In the genomic region with DNA sequence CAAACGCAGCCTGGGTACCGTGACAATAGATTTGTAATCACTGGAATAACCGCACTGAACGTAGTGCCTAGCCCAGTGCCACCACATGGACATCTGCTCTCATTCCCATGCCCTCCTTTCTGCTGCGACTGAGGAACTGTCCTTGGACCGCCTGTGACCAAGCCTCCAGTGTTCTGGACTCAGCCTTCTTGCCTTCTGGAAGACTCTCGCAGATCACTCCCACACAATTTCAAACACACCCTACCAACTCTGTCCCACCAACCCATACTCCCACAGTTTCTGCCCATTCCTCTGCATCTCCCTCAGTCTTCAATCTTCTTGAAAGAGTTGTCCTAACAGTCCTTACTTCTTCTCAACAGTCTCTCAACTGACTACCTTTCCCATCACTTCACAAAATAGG, we compare ENCODE assay signal across 8 cellular contexts. TPM values are rescaled to one million over a fixed set of nuclear protein-coding genes. Genes with fewer than 3 reads are reported as not detected.
DNase-seq lines count a peak whose midpoint lies in the region; ATAC-seq and TF ChIP-seq lines count a peak whose summit lies in the region.

No MANE protein-coding gene starts in this region.

- no peaks in the 10 kb centered on the region for H3K27me3 Mint-ChIP-seq in naive B cell

- in situ Hi-C loops in brain microvascular endothelial cell (cut with HindIII; ENCODE audit: low pct_ligation_motif_present, low sequenced_read_pairs), result no loop called here

- peak overlapping the region; percentile 91 for H3K4me3 ChIP-seq in ACC112 (ENCODE audit: low read depth, low read length)
- no peak overlapping the region for H3K4me3 ChIP-seq in KMS-11 (IDR thresholded peaks at IDR 0.05; ENCODE audit: insufficient read depth, low read depth, low read length)
- H3K4me3 ChIP-seq in brain microvascular endothelial cell (ENCODE audit: low read depth, low read length), result peak overlapping the region; percentile 73

- peak overlapping the region; percentile 90 for H3K27ac ChIP-seq in ACC112 (ENCODE audit: low read depth, low read length)
- H3K27ac ChIP-seq in KMS-11, result peak overlapping the region; percentile 88
- peak overlapping the region; percentile 40 for H3K27ac ChIP-seq in brain microvascular endothelial cell

- no peaks in the 10 kb centered on the region for H3K9me3 Mint-ChIP-seq in naive B cell

- ATAC-seq in GM19438 (IDR thresholded peaks at IDR 0.05; ENCODE audit: low read depth, unreplicated experiment) (peak; percentile 2), naive B cell (ENCODE audit: low read depth in 2 of 2) (no peak)

- H3K27ac Mint-ChIP-seq in naive B cell, result peak overlapping the region; percentile 92 to 97 (median 96)

- H3K4me1 ChIP-seq in ACC112 (ENCODE audit: control insufficient read depth, insufficient read depth, low read length, unreplicated experiment), result peaks cover 24% of the 10 kb centered on the region
- peaks cover 42% of the 10 kb centered on the region for H3K4me1 ChIP-seq in KMS-11 (ENCODE audit: low read depth, poor library complexity, severe bottlenecking)

- H3K9ac ChIP-seq in KMS-11, result peak overlapping the region; percentile 89; the same call in 1 of the 2 replicates

- H2AFZ ChIP-seq in ACC112 (ENCODE audit: low read length, unreplicated experiment), result no peak overlapping the region
- H2AFZ ChIP-seq in KMS-11 (ENCODE audit: low read depth), result no peak overlapping the region

- DNase-seq in brain microvascular endothelial cell, result no peak
- DNase-seq in naive B cell, result no peak
- DNase-seq in midbrain (lab: John Stamatoyannopoulos, UW), result no peak
- no peak for DNase-seq in C1 segment of cervical spinal cord (lab: John Stamatoyannopoulos, UW)
- DNase-seq in GDM1 (lab: John Stamatoyannopoulos, UW), result no peak

- H3K4me3 Mint-ChIP-seq in naive B cell, result peak overlapping the region; percentile 77 to 94 (median 90)

- H3K36me3 ChIP-seq in ACC112 (ENCODE audit: insufficient read depth, low read length) (no peaks in the 10 kb centered on the region), KMS-11 (ENCODE audit: insufficient read depth) (no peaks in the 10 kb centered on the region), brain microvascular endothelial cell (replicated peaks) (no peaks in the 10 kb centered on the region)

- H3K4me2 ChIP-seq in KMS-11, result peak overlapping the region; percentile 85

- peaks cover 71% of the 10 kb centered on the region for H3K79me2 ChIP-seq in ACC112 (ENCODE audit: control insufficient read depth, insufficient read depth, low read length, unreplicated experiment)
- peaks cover 53% of the 10 kb centered on the region for H3K79me2 ChIP-seq in KMS-11 (ENCODE audit: insufficient read depth, low read depth)

- no peak for TF ChIP-seq CTCF in KMS-11 (conservative IDR thresholded peaks at IDR 0.05; ENCODE audit: low read depth, low read length)
- no peak for TF ChIP-seq CTCF in brain microvascular endothelial cell (IDR thresholded peaks at IDR 0.05; ENCODE audit: low read depth, low read length, missing control alignments)

- H4K20me1 ChIP-seq in KMS-11 (ENCODE audit: insufficient read depth), result no peaks in the 10 kb centered on the region

- H3K4me1 Mint-ChIP-seq in naive B cell, result peaks cover 21 to 67% (median 53%) of the 10 kb centered on the region in 3 donors

- H3K36me3 Mint-ChIP-seq in naive B cell, result no peaks in the 10 kb centered on the region

- H3K27me3 ChIP-seq in ACC112 (ENCODE audit: insufficient read depth, low read length), result no peaks in the 10 kb centered on the region
- H3K27me3 ChIP-seq in KMS-11 (ENCODE audit: insufficient read depth, low read depth), result no peaks in the 10 kb centered on the region
- H3K27me3 ChIP-seq in brain microvascular endothelial cell (replicated peaks), result no peaks in the 10 kb centered on the region

RNA-seq across cellular contexts. Expression of gene RNF149, which starts 2.1 kb away (rescaled TPM):
- 10 to 100 TPM; 13.2 to 27.1 (median 18.3) TPM for polyA plus RNA-seq in naive B cell (ENCODE audit: low read depth in 6 of 6)

RNA-seq across cellular contexts. Expression of gene CNOT11, which starts 53.7 kb away (rescaled TPM):
- 10 to 100 TPM; 41.2 to 51.9 (median 45.8) TPM for polyA plus RNA-seq in naive B cell (ENCODE audit: low read depth in 6 of 6)

Comparison
In these comparisons a context has a peak if more than half of its experiments do, and no peak if none do; other contexts are left out.
1. H3K27ac ChIP-seq: peak in every context shown above with its lines; median percentile 90 in ACC112; 88 in KMS-11; 40 in brain microvascular endothelial cell.